Comparison of ENCODE assay signal across 16 cellular contexts in the genomic region with DNA sequence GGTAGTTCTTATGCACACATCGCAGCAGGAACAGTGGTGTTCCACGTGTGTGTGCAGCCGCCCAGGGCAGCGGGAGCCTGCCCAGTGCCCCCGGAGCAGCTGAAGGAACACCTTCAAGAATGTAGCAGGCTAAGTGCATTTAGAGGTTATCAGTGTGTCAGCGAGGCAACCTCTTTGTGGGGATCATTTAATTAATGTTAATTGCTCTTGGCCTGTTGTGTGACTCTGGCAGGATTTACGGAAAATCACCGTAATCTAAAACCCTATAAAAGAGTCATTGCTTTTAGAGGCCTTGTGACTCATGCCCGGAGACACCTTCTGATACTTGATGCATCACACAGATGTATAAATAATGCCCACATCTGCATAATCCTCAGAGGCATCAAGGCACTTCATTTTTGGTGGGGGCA. TPM values are rescaled to one million over a fixed set of nuclear protein-coding genes. Genes with fewer than 3 reads are reported as not detected.
DNase-seq lines count a peak whose midpoint lies in the region; ATAC-seq and TF ChIP-seq lines count a peak whose summit lies in the region.
"Had no signal": no experiment of that assay in that cellular context is flagged by ENCODE, and none has a peak within 500 bp of the region (broad histone marks: within the 10 kb centered on the region; RNA-seq: fewer than 3 reads in every experiment).

No MANE protein-coding gene starts in this region.

- H3K4ac ChIP-seq in H9 (ENCODE audit: low read depth, low read length) = no peak overlapping the region

- no peak overlapping the region for H2BK5ac ChIP-seq in H9 (ENCODE audit: insufficient read length, low read length)

- H3K4me2 ChIP-seq in H9 (ENCODE audit: insufficient read depth, insufficient read length, low read length) = no peak overlapping the region

- no peak overlapping the region; the same call in 1 of the 2 replicates for H3K14ac ChIP-seq in H9 (ENCODE audit: insufficient read depth, low read length)

- H2BK12ac ChIP-seq in H9 (ENCODE audit: insufficient read length, low read depth, low read length) = no peak overlapping the region

- intact Hi-C loops in right cardiac atrium (cut with DNase I) = no loop called here
- intact Hi-C loops in posterior cingulate gyrus (cut with DNase I) = no loop called here

- H3K4me1 ChIP-seq in right cardiac atrium (ENCODE audit: control insufficient read depth, insufficient read depth, low read length) (peaks cover 2% of the 10 kb centered on the region), SJCRH30 (no peaks in the 10 kb centered on the region), H9 (ENCODE audit: insufficient read depth, low read length) (peaks cover 17% of the 10 kb centered on the region; the same call in 1 of the 2 replicates)
- H3K4me1 ChIP-seq: right lobe of liver had no signal

- ATAC-seq in right cardiac atrium (peak in 1 of 2 donors; percentile 42), GM19455 (IDR thresholded peaks at IDR 0.05; ENCODE audit: unreplicated experiment) (no peak)
- ATAC-seq: natural killer cell treated with Interleukin-12 subunit alpha and Interleukin-12 subunit beta and Interleukin-15 and Interleukin-18, amount 100 ng/mL, for 72 hours; Panc1; right lobe of liver had no signal

- peaks cover 0 to 7% (median 5%) of the 10 kb centered on the region in 3 experiments; a peak in 3 of 7 replicates for H3K36me3 Mint-ChIP-seq in H9 (ENCODE audit: insufficient read depth in 1 of 3, low read depth in 3 of 3)
- H3K36me3 Mint-ChIP-seq: natural killer cell treated with Interleukin-12 subunit alpha and Interleukin-12 subunit beta and Interleukin-15 and Interleukin-18, amount 100 ng/mL, for 72 hours had no signal

- no peak for TF ChIP-seq CTCF in H9 (conservative IDR thresholded peaks at IDR 0.05)

- WGBS in right cardiac atrium = 63% methylated on average over 9 of the region's 9 CpGs
- WGBS in H9 (ENCODE audit: extremely low coverage, insufficient read length, low lambda C conversion rate) = no CpG with 5 or more reads among the region's 9 CpGs

- H2BK15ac ChIP-seq in H9 (ENCODE audit: low read depth, low read length) = no peak overlapping the region

- no peaks in the 10 kb centered on the region for H4K20me1 ChIP-seq in H9 (ENCODE audit: control insufficient read depth, insufficient read depth, insufficient read length)

- H3K79me1 ChIP-seq in H9 (ENCODE audit: insufficient read depth, low read depth, low read length, poor library complexity, severe bottlenecking) = no peaks in the 10 kb centered on the region

- H3K27me3 ChIP-seq in right cardiac atrium (ENCODE audit: control insufficient read depth, insufficient read depth) = no peaks in the 10 kb centered on the region
- no peaks in the 10 kb centered on the region for H3K27me3 ChIP-seq in SJCRH30
- H3K27me3 ChIP-seq in H9 (ENCODE audit: insufficient read depth, low read length) = no peaks in the 10 kb centered on the region
- H3K27me3 ChIP-seq: right lobe of liver had no signal

- DNase-seq in COLO668 (lab: John Stamatoyannopoulos, UW; ENCODE audit: unreplicated experiment) (peak; percentile 53), HT1080 (ENCODE audit: low read depth) (peak; percentile 23), RKO (ENCODE audit: low spot score) (peak; percentile 27), right cardiac atrium (peak in 1 of 3 donors; percentile 19), SJCRH30 (no peak), H9 (no peak), posterior cingulate gyrus (no peak)
- DNase-seq: activated naive CD4-positive, alpha-beta T cell; C1 segment of cervical spinal cord; GDM1; glutamatergic neuron; NCI-H2107; right lobe of liver had no signal

- no peak overlapping the region for H3T11ph ChIP-seq in H9 (ENCODE audit: low read length)

- no peaks in the 10 kb centered on the region for H3K36me3 ChIP-seq in SJCRH30
- H3K36me3 ChIP-seq: right lobe of liver had no signal

- no peak overlapping the region for H3K9ac ChIP-seq in H9 (ENCODE audit: extremely low read depth, insufficient read length, low read length)

- peak overlapping the region; percentile 6 for H3K27ac ChIP-seq in right cardiac atrium (ENCODE audit: low read length)
- no peak overlapping the region for H3K27ac ChIP-seq in SJCRH30
- no peak overlapping the region for H3K27ac ChIP-seq in H9 (ENCODE audit: insufficient read length, low read depth, low read length)
- H3K27ac ChIP-seq: right lobe of liver had no signal

- H2AFZ ChIP-seq in H9 (ENCODE audit: low read length) = no peak overlapping the region

- H4K91ac ChIP-seq in H9 (ENCODE audit: insufficient read length, low read depth, low read length) = no peak overlapping the region

- no peak overlapping the region for H3K18ac ChIP-seq in H9 (ENCODE audit: insufficient read length, low read depth, low read length)

- H2BK120ac ChIP-seq in H9 (ENCODE audit: low read depth, low read length, poor library complexity, severe bottlenecking) = no peak overlapping the region

- no peak overlapping the region for H4K8ac ChIP-seq in H9 (replicated peaks; ENCODE audit: insufficient read length, low read depth, low read length)

- no peak overlapping the region for H3K23ac ChIP-seq in H9 (ENCODE audit: insufficient read length, low read depth, low read length)

- H3K9me3 Mint-ChIP-seq in H9 = peaks cover 0 to 3% of the 10 kb centered on the region in 2 experiments; a peak in 2 of 5 replicates
- H3K9me3 Mint-ChIP-seq: natural killer cell treated with Interleukin-12 subunit alpha and Interleukin-12 subunit beta and Interleukin-15 and Interleukin-18, amount 100 ng/mL, for 72 hours had no signal

- H3K4me3 Mint-ChIP-seq in H9 = no peak overlapping the region
- H3K4me3 Mint-ChIP-seq: natural killer cell treated with Interleukin-12 subunit alpha and Interleukin-12 subunit beta and Interleukin-15 and Interleukin-18, amount 100 ng/mL, for 72 hours had no signal

- H3K4me3 ChIP-seq in right cardiac atrium (ENCODE audit: low read length) (no peak overlapping the region), SJCRH30 (no peak overlapping the region)
- H3K4me3 ChIP-seq: right lobe of liver had no signal

- H3K23me2 ChIP-seq in H9 (ENCODE audit: insufficient read length, low read depth, low read length, poor library complexity, severe bottlenecking) = no peaks in the 10 kb centered on the region

- peaks cover 46 to 62% of the 10 kb centered on the region in 2 experiments for H3K4me1 Mint-ChIP-seq in H9

- no peaks in the 10 kb centered on the region; the same call in none of the 2 replicates for H3K27me3 Mint-ChIP-seq in H9 (ENCODE audit: low read depth)

- no peak overlapping the region for H2AK5ac ChIP-seq in H9 (ENCODE audit: insufficient read length, low read length)

- no peak overlapping the region for H4K5ac ChIP-seq in H9 (ENCODE audit: insufficient read length, low read depth, low read length)

- H2BK20ac ChIP-seq in H9 (ENCODE audit: low read depth, low read length, poor library complexity, severe bottlenecking) = no peak overlapping the region

- no peak overlapping the region; a peak in 1 of 7 replicates for H3K27ac Mint-ChIP-seq in H9
- H3K27ac Mint-ChIP-seq: natural killer cell treated with Interleukin-12 subunit alpha and Interleukin-12 subunit beta and Interleukin-15 and Interleukin-18, amount 100 ng/mL, for 72 hours had no signal

- no peaks in the 10 kb centered on the region for H3K79me2 ChIP-seq in H9 (ENCODE audit: insufficient read depth, low read length)

- H3K56ac ChIP-seq in H9 (ENCODE audit: insufficient read length, low read depth, low read length) = no peak overlapping the region

- H3K9me3 ChIP-seq in right cardiac atrium (ENCODE audit: control insufficient read depth, low read length) (no peaks in the 10 kb centered on the region), SJCRH30 (replicated peaks) (no peaks in the 10 kb centered on the region), H9 (ENCODE audit: control insufficient read depth, low read depth, low read length) (peaks cover 6% of the 10 kb centered on the region)
- H3K9me3 ChIP-seq: right lobe of liver had no signal

RNA-seq across cellular contexts. Expression of gene GATB, which starts 47.3 kb away (rescaled TPM):
- total RNA-seq in HT1080 (2014; rRNA removed; shearing (Covaris generic)) = 33.1 and 35.7 TPM in 2 replicates
- polyA plus RNA-seq in HT1080 (2015; cell fraction: cytosol; rRNA removed) = 24.4 and 27.8 TPM in 2 replicates
- 34.1 and 34.7 TPM in 2 replicates for polyA plus RNA-seq in HT1080 (2015; cell fraction: nucleus; rRNA removed)
- total RNA-seq in right cardiac atrium = 100 to 1,000 TPM in 1 of 4 donors, 10 to 100 TPM in 3; 87.5 to 104 (median 91.0) TPM
- 182 TPM for polyA plus RNA-seq in right cardiac atrium
- 13.5 and 15.8 TPM in 2 replicates for total RNA-seq in SJCRH30 (2014; rRNA removed; shearing (Covaris generic))
- 18.9 and 21.2 TPM in 2 replicates for total RNA-seq in H9 (2021)

Comparison
In these comparisons a context has a peak if more than half of its experiments do, and no peak if none do; other contexts are left out.
1. DNase-seq: peak in COLO668 (single experiment), HT1080 (single experiment) and RKO (single experiment); none in SJCRH30 (0 of 2), H9 (single experiment) and posterior cingulate gyrus (0 of 10).